Comparison of ENCODE assay signal across 8 cellular contexts in genomic region chr9:134404376-134405358, GRCh38.
A peak's percentile ranks its signal among the peaks of the same experiment; 100 is the strongest.
DNase-seq lines count a peak whose midpoint lies in the region; ATAC-seq and TF ChIP-seq lines count a peak whose summit lies in the region.

No MANE protein-coding gene starts in this region.

- no peak overlapping the region for H3K27ac Mint-ChIP-seq in stimulated activated naive CD8-positive, alpha-beta T cell treated with anti-CD3 and anti-CD28 coated beads, Interleukin-15, Interleukin-2, amounts not matched to agents 100 ng/mL and 50 ng/mL, for 24 hours
- H3K27ac Mint-ChIP-seq in stimulated activated naive CD8-positive, alpha-beta T cell treated with anti-CD3 and anti-CD28 coated beads, Interleukin-15, amount 100 ng/mL, for 72 hours: no peak overlapping the region
- H3K27ac Mint-ChIP-seq in nephron (peak overlapping the region in 2 of 3 experiments; percentile 56 to 63), glutamatergic neuron (ENCODE audit: unreplicated experiment) (no peak overlapping the region)

- no peak for ATAC-seq in stimulated activated naive CD8-positive, alpha-beta T cell treated with anti-CD3 and anti-CD28 coated beads, Interleukin-15, amount 100 ng/mL, for 72 hours
- no peak for ATAC-seq in GM18870 (IDR thresholded peaks at IDR 0.05; ENCODE audit: unreplicated experiment)

- peak overlapping the region; percentile 77 for H3K27ac ChIP-seq in caudate nucleus (ENCODE audit: low read depth, low read length)

- peak overlapping the region; percentile 49 for H3K4me3 Mint-ChIP-seq in stimulated activated naive CD8-positive, alpha-beta T cell treated with anti-CD3 and anti-CD28 coated beads, Interleukin-15, Interleukin-2, amounts not matched to agents 100 ng/mL and 50 ng/mL, for 24 hours
- H3K4me3 Mint-ChIP-seq in stimulated activated naive CD8-positive, alpha-beta T cell treated with anti-CD3 and anti-CD28 coated beads, Interleukin-15, amount 100 ng/mL, for 72 hours: peak overlapping the region in 1 of 2 donors; percentile 59
- H3K4me3 Mint-ChIP-seq in nephron (no peak overlapping the region), glutamatergic neuron (ENCODE audit: unreplicated experiment) (no peak overlapping the region)

- no peaks in the 10 kb centered on the region for H3K36me3 Mint-ChIP-seq in stimulated activated naive CD8-positive, alpha-beta T cell treated with anti-CD3 and anti-CD28 coated beads, Interleukin-15, Interleukin-2, amounts not matched to agents 100 ng/mL and 50 ng/mL, for 24 hours (ENCODE audit: low read depth)
- peaks cover under 1% of the 10 kb centered on the region for H3K36me3 Mint-ChIP-seq in nephron (ENCODE audit: low read depth)
- no peaks in the 10 kb centered on the region for H3K36me3 Mint-ChIP-seq in glutamatergic neuron (ENCODE audit: unreplicated experiment)

- no peak for DNase-seq in stimulated activated naive CD8-positive, alpha-beta T cell treated with anti-CD3 and anti-CD28 coated beads, Interleukin-15, amount 100 ng/mL, for 72 hours
- DNase-seq in caudate nucleus (lab: John Stamatoyannopoulos, UW): no peak
- DNase-seq in glutamatergic neuron: no peak
- no peak for DNase-seq in NCI-H1105 treated with DMSO at 0.1 percent for 48 hours (lab: John Stamatoyannopoulos, UW)
- DNase-seq in NCI-H1930 (lab: John Stamatoyannopoulos, UW): no peak

- no peaks in the 10 kb centered on the region for H3K9me3 Mint-ChIP-seq in stimulated activated naive CD8-positive, alpha-beta T cell treated with anti-CD3 and anti-CD28 coated beads, Interleukin-15, Interleukin-2, amounts not matched to agents 100 ng/mL and 50 ng/mL, for 24 hours
- peaks cover 0 to 2% of the 10 kb centered on the region in 2 donors for H3K9me3 Mint-ChIP-seq in stimulated activated naive CD8-positive, alpha-beta T cell treated with anti-CD3 and anti-CD28 coated beads, Interleukin-15, amount 100 ng/mL, for 72 hours
- H3K9me3 Mint-ChIP-seq in nephron (no peaks in the 10 kb centered on the region), glutamatergic neuron (ENCODE audit: unreplicated experiment) (peaks cover 1% of the 10 kb centered on the region)

- TF ChIP-seq CTCF in nephron (IDR thresholded peaks at IDR 0.05; ENCODE audit: unreplicated experiment in 3 of 3): no peak
- no peak for TF ChIP-seq CTCF in glutamatergic neuron (IDR thresholded peaks at IDR 0.05; ENCODE audit: partially characterized antibody, unreplicated experiment)

- peaks cover 5% of the 10 kb centered on the region for H3K27me3 Mint-ChIP-seq in stimulated activated naive CD8-positive, alpha-beta T cell treated with anti-CD3 and anti-CD28 coated beads, Interleukin-15, Interleukin-2, amounts not matched to agents 100 ng/mL and 50 ng/mL, for 24 hours
- peaks cover 23% of the 10 kb centered on the region for H3K27me3 Mint-ChIP-seq in stimulated activated naive CD8-positive, alpha-beta T cell treated with anti-CD3 and anti-CD28 coated beads, Interleukin-15, amount 100 ng/mL, for 72 hours
- H3K27me3 Mint-ChIP-seq in nephron (ENCODE audit: low read depth): no peaks in the 10 kb centered on the region
- peaks cover 3% of the 10 kb centered on the region for H3K27me3 Mint-ChIP-seq in glutamatergic neuron (ENCODE audit: unreplicated experiment)

- H3K4me1 Mint-ChIP-seq in stimulated activated naive CD8-positive, alpha-beta T cell treated with anti-CD3 and anti-CD28 coated beads, Interleukin-15, Interleukin-2, amounts not matched to agents 100 ng/mL and 50 ng/mL, for 24 hours (ENCODE audit: low read depth): peaks cover 46% of the 10 kb centered on the region
- peaks cover 68% of the 10 kb centered on the region for H3K4me1 Mint-ChIP-seq in stimulated activated naive CD8-positive, alpha-beta T cell treated with anti-CD3 and anti-CD28 coated beads, Interleukin-15, amount 100 ng/mL, for 72 hours
- H3K4me1 Mint-ChIP-seq in nephron (peaks cover 29% of the 10 kb centered on the region), glutamatergic neuron (ENCODE audit: low read depth, unreplicated experiment) (peaks cover 5% of the 10 kb centered on the region)

Comparison
In these comparisons a context has a peak if more than half of its experiments do, and no peak if none do; other contexts are left out.
1. H3K27ac Mint-ChIP-seq: peak in nephron (2 of 3); none in stimulated activated naive CD8-positive, alpha-beta T cell treated with anti-CD3 and anti-CD28 coated beads, Interleukin-15, Interleukin-2, amounts not matched to agents 100 ng/mL and 50 ng/mL, for 24 hours (single experiment), stimulated activated naive CD8-positive, alpha-beta T cell treated with anti-CD3 and anti-CD28 coated beads, Interleukin-15, amount 100 ng/mL, for 72 hours (0 of 2) and glutamatergic neuron (single experiment).